Comparison of ENCODE assay signal across 11 cellular contexts in genomic region chr11:115930886-115931537, GRCh38.
DNase-seq lines count a peak whose midpoint lies in the region; ATAC-seq, FAIRE-seq and TF ChIP-seq lines count a peak whose summit lies in the region.
"Had no signal": no experiment of that assay in that cellular context is flagged by ENCODE, and none has a peak within 500 bp of the region (broad histone marks: within the 10 kb centered on the region; RNA-seq: fewer than 3 reads in every experiment).

No MANE protein-coding gene starts in this region.

- H3K27me3 ChIP-seq in gastrocnemius medialis (no peaks in the 10 kb centered on the region), small intestine (ENCODE audit: control insufficient read depth in 2 of 2, insufficient read depth in 2 of 2, low read length in 2 of 2) (no peaks in the 10 kb centered on the region)

- peaks cover 0 to 4% of the 10 kb centered on the region in 2 donors for H3K4me1 ChIP-seq in gastrocnemius medialis
- H3K4me1 ChIP-seq in small intestine (ENCODE audit: control insufficient read depth in 2 of 2, insufficient read depth in 1 of 2, low read depth in 1 of 2, low read length in 1 of 2), result no peaks in the 10 kb centered on the region

- no peak for TF ChIP-seq CTCF in gastrocnemius medialis (IDR thresholded peaks at IDR 0.05 in 4 of 5, conservative IDR thresholded peaks at IDR 0.05 in 1 of 5)

- 60 to 78% (median 63%) methylated on average over 3 of the region's 3 CpGs for WGBS in small intestine, 3 donors

- in situ Hi-C loops in gastrocnemius medialis (cut with MboI; ENCODE audit: low sequenced_read_pairs in 4 of 4), result no loop called here

- ATAC-seq in GM19397 (IDR thresholded peaks at IDR 0.05; ENCODE audit: unreplicated experiment) (peak; percentile 46), HG03432 (IDR thresholded peaks at IDR 0.05; ENCODE audit: unreplicated experiment) (peak; percentile 42), gastrocnemius medialis (no peak)
- ATAC-seq: activated naive CD4-positive, alpha-beta T cell treated with anti-CD3 and anti-CD28 coated beads, Interleukin-2, amount 50 U/mL, for 72 hours had no signal

- H3K27ac ChIP-seq in gastrocnemius medialis (no peak overlapping the region), small intestine (ENCODE audit: low read depth in 1 of 2, low read length in 1 of 2) (no peak overlapping the region)

- intact Hi-C loops in gastrocnemius medialis (cut with DNase I; ENCODE audit: low total_unique reads), result no loop called here

- TF ChIP-seq POLR2A in gastrocnemius medialis (IDR thresholded peaks at IDR 0.05), result no peak

- no peak overlapping the region for H3K4me3 ChIP-seq in gastrocnemius medialis
- no peak overlapping the region for H3K4me3 ChIP-seq in small intestine (ENCODE audit: low read depth in 1 of 2, low read length in 2 of 2)

- H3K9me3 ChIP-seq in gastrocnemius medialis (no peaks in the 10 kb centered on the region), small intestine (ENCODE audit: control insufficient read depth, low read depth) (no peaks in the 10 kb centered on the region)

- FAIRE-seq in small intestine (lab: Jason Lieb, UNC), result no peak

- H3K36me3 ChIP-seq in gastrocnemius medialis (no peaks in the 10 kb centered on the region), small intestine (ENCODE audit: control insufficient read depth in 2 of 2, insufficient read depth in 2 of 2, low read length in 2 of 2) (no peaks in the 10 kb centered on the region)

- peak; percentile 35 for DNase-seq in Ammon's horn (ENCODE audit: low spot score)
- DNase-seq in astrocyte of the hippocampus (ENCODE audit: low read depth, low spot score), result peak; percentile 27
- DNase-seq in gastrocnemius medialis, result no peak
- no peak for DNase-seq in small intestine
- no peak for DNase-seq in HUDEP-2 (lab: John Stamatoyannopoulos, UW; ENCODE audit: unreplicated experiment in 76 of 76)
- no peak for DNase-seq in retina
- DNase-seq: immature natural killer cell, NCI-H2227 treated with DMSO at 0.1 percent for 48 hours had no signal

Comparison
In these comparisons a context has a peak if more than half of its experiments do, and no peak if none do; other contexts are left out.
1. DNase-seq: peak in Ammon's horn (single experiment) and astrocyte of the hippocampus (single experiment); none in gastrocnemius medialis (0 of 2), small intestine (single experiment), HUDEP-2 (0 of 76) and retina (single experiment).
2. ATAC-seq: peak in GM19397 (single experiment) and HG03432 (single experiment); none in gastrocnemius medialis (0 of 2).